1 cellular context compared by ENCODE assay signal in the genomic region with DNA sequence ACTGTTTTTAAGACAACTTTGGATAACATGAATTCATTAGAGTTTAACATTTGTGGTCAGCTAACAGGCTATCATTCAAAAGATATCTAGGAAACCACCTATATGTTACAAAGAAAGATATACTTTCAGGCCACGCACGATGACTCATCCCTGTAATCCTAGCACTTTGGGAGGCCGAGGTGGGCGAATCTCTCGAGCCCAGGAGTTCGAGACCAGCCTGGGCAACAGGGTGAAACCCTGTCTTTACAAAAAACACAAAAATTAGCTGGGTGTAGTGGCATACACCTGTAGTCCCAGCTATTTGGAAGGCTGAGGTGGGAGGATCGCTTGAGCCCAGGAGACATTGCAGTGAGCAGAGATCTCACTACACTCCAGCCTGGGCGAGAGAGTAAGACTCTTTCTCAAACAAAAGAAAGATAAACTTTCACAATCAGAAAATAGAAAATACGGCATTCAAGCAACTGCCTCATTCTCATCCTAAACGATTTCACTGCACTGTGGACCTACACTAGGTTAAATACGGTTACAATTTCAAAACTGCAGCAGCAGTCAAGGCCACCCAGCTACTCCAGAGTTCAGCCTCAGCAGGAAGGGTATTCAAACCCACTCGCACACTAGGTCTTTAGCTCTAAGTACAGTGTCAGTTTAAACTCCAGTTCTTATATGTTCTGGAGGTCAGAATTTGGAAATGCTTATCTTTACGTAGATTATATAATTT.
TF ChIP-seq lines count a peak whose summit lies in the region.

No MANE protein-coding gene starts in this region.

TF ChIP-seq in K562, 482 proteins besides CTCF, POLR2A, EP300 and RAD21 (continued from another document):
- TF ChIP-seq, protein P1, sequence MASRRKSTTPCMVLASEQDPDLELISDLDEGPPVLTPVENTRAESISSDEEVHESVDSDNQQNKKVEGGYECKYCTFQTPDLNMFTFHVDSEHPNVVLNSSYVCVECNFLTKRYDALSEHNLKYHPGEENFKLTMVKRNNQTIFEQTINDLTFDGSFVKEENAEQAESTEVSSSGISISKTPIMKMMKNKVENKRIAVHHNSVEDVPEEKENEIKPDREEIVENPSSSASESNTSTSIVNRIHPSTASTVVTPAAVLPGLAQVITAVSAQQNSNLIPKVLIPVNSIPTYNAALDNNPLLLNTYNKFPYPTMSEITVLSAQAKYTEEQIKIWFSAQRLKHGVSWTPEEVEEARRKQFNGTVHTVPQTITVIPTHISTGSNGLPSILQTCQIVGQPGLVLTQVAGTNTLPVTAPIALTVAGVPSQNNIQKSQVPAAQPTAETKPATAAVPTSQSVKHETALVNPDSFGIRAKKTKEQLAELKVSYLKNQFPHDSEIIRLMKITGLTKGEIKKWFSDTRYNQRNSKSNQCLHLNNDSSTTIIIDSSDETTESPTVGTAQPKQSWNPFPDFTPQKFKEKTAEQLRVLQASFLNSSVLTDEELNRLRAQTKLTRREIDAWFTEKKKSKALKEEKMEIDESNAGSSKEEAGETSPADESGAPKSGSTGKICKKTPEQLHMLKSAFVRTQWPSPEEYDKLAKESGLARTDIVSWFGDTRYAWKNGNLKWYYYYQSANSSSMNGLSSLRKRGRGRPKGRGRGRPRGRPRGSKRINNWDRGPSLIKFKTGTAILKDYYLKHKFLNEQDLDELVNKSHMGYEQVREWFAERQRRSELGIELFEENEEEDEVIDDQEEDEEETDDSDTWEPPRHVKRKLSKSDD (conservative IDR thresholded peaks at IDR 0.05; ENCODE audit: low read length), result no peak
- TF ChIP-seq SMARCA4 (IDR thresholded peaks at IDR 0.05) (peak; percentile 83), FIP1L1 (IDR thresholded peaks at IDR 0.05; ENCODE audit: low read depth, low read length, poor library complexity, severe bottlenecking) (no peak), HBP1 (CRISPR knock-in tag; IDR thresholded peaks at IDR 0.05) (no peak), FOXP1 (CRISPR knock-in tag; IDR thresholded peaks at IDR 0.05) (no peak), ZC3H4 (CRISPR knock-in tag; IDR thresholded peaks at IDR 0.05; ENCODE audit: borderline replicate concordance) (no peak), NFE2 (IDR thresholded peaks at IDR 0.05; ENCODE audit: low read depth) (peak; percentile 58), ZNF274 (IDR thresholded peaks at IDR 0.05; ENCODE audit: borderline replicate concordance, low read depth, low read length) (no peak), E4F1 (CRISPR knock-in tag; IDR thresholded peaks at IDR 0.05; ENCODE audit: borderline replicate concordance) (no peak), E2F8 (IDR thresholded peaks at IDR 0.05; ENCODE audit: low read depth, partially characterized antibody) (no peak), AFF4 (CRISPR knock-in tag; IDR thresholded peaks at IDR 0.05) (no peak), MCM3 (IDR thresholded peaks at IDR 0.05) (no peak), ZNF77 (CRISPR knock-in tag; IDR thresholded peaks at IDR 0.05) (no peak), ZNF124 (CRISPR knock-in tag; IDR thresholded peaks at IDR 0.05) (no peak), GABPA (tag; conservative IDR thresholded peaks at IDR 0.05; ENCODE audit: low read depth) (no peak)
TF ChIP-seq in K562: peak in this region for 37.
